In the genomic region with DNA sequence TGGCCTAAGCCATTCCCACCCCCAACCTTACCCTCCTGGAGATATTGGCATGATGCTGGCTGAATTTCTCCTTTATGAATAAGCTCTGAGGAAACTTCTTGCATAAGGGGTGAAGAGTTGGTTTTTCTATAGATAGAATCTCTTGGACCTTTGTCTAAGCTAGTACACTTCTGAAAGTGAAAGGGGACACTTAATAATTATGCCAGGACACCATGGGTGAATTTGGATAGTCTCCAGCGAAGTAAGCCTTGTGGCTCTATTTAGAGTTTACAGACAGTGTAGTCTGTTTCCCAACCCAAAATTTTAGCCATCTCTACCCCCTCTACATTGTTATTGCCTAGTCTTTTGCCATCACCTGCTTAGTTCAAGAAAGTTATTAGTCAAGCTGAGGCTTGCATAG, we compare ENCODE assay signal across 22 cellular contexts. TPM values are rescaled to one million over a fixed set of nuclear protein-coding genes. Genes with fewer than 3 reads are reported as not detected.
A peak's percentile ranks its signal among the peaks of the same experiment; 100 is the strongest.
DNase-seq lines count a peak whose midpoint lies in the region; ATAC-seq, FAIRE-seq and TF ChIP-seq lines count a peak whose summit lies in the region.
"Had no signal": no experiment of that assay in that cellular context is flagged by ENCODE, and none has a peak within 500 bp of the region (broad histone marks: within the 10 kb centered on the region; RNA-seq: fewer than 3 reads in every experiment).

No MANE protein-coding gene starts in this region.

- no peak for FAIRE-seq in HepG2 (lab: Jason Lieb, UNC)
- FAIRE-seq: A549 had no signal

- H3K27ac ChIP-seq in liver (ENCODE audit: low read depth in 1 of 2, low read length in 2 of 2) (peak overlapping the region; percentile 64 to 72), HepG2 (ENCODE audit: extremely low read length, insufficient read depth, low read length) (no peak overlapping the region), uterus (peak overlapping the region; percentile 40)
- H3K27ac ChIP-seq: A549, brain microvascular endothelial cell had no signal

- no peaks in the 10 kb centered on the region for H4K20me1 ChIP-seq in HepG2 (ENCODE audit: insufficient read depth, low read length)

- WGBS in liver: 32% methylated on average over 1 of the region's 1 CpG
- 0% methylated on average over 1 of the region's 1 CpG for WGBS in HepG2 (ENCODE audit: low lambda C conversion rate)

- in situ Hi-C loops in HepG2 (cut with HindIII; ENCODE audit: extremely low pct_ligation_motif_present, low pct_unique_long_range_greater_than_20kb): no loop called here

- TF ChIP-seq RAD21 in liver (IDR thresholded peaks at IDR 0.05) (no peak), HepG2 (CRISPR knock-in tag; IDR thresholded peaks at IDR 0.05) (no peak)

- no peaks in the 10 kb centered on the region for H3K36me3 ChIP-seq in liver (ENCODE audit: control insufficient read depth in 4 of 4, insufficient read depth in 3 of 4, low read depth in 1 of 4, low read length in 3 of 4)
- H3K36me3 ChIP-seq in HepG2 (replicated peaks in 1 of 2; ENCODE audit: control insufficient read depth in 1 of 2, insufficient read depth in 2 of 2, low read length in 2 of 2): no peaks in the 10 kb centered on the region
- H3K36me3 ChIP-seq in uterus: no peaks in the 10 kb centered on the region
- H3K36me3 ChIP-seq: brain microvascular endothelial cell, lower lobe of right lung, Peyer's patch had no signal

- H3K4me2 ChIP-seq in HepG2 (ENCODE audit: low read depth, low read length): no peak overlapping the region
- H3K4me2 ChIP-seq: A549 had no signal

- no peaks in the 10 kb centered on the region for H3K27me3 ChIP-seq in liver (ENCODE audit: control insufficient read depth in 4 of 4, insufficient read depth in 4 of 4, low read length in 3 of 4)
- no peaks in the 10 kb centered on the region for H3K27me3 ChIP-seq in HepG2 (ENCODE audit: control insufficient read depth in 1 of 2, insufficient read depth in 2 of 2, low read length in 2 of 2)
- H3K27me3 ChIP-seq in uterus: no peaks in the 10 kb centered on the region
- H3K27me3 ChIP-seq: brain microvascular endothelial cell, dorsolateral prefrontal cortex, Peyer's patch had no signal

- TF ChIP-seq CTCF in liver (IDR thresholded peaks at IDR 0.05; ENCODE audit: low read depth, low read length, missing input control): no peak
- TF ChIP-seq CTCF in HepG2 (CRISPR knock-in tag; IDR thresholded peaks at IDR 0.05): no peak
- TF ChIP-seq CTCF in uterus (IDR thresholded peaks at IDR 0.05): no peak
- no peak for TF ChIP-seq CTCF in progenitor cell of endocrine pancreas (IDR thresholded peaks at IDR 0.05; ENCODE audit: unreplicated experiment)

- H3K4me3 ChIP-seq in liver (ENCODE audit: low read depth in 1 of 3, low read length in 3 of 3) (no peak overlapping the region), HepG2 (replicated peaks in 1 of 3; ENCODE audit: insufficient read depth in 1 of 3, low read depth in 2 of 3, low read length in 3 of 3) (no peak overlapping the region), uterus (no peak overlapping the region)
- H3K4me3 ChIP-seq: A549 had no signal

- BruUV-seq in HepG2 (replicated peaks; lab: Mats Ljungman, UMichigan): no TSS peak

- peaks cover 33% of the 10 kb centered on the region for H3K9me3 Mint-ChIP-seq in progenitor cell of endocrine pancreas (ENCODE audit: low read depth)
- H3K9me3 Mint-ChIP-seq: CD4-positive, alpha-beta T cell had no signal

- peaks cover 2% of the 10 kb centered on the region for H3K4me1 Mint-ChIP-seq in progenitor cell of endocrine pancreas (ENCODE audit: low read depth)

- ATAC-seq in HepG2 (no peak), HG03442 (IDR thresholded peaks at IDR 0.05; ENCODE audit: unreplicated experiment) (peak; percentile 32), GM21381 (IDR thresholded peaks at IDR 0.05; ENCODE audit: unreplicated experiment) (no peak), left colon (no peak)
- ATAC-seq: A549 had no signal

- H3K4me3 Mint-ChIP-seq in progenitor cell of endocrine pancreas (ENCODE audit: low read depth): no peak overlapping the region
- H3K4me3 Mint-ChIP-seq: activated CD4-positive, alpha-beta T cell treated with anti-CD3 and anti-CD28 coated beads, Interleukin-2, amount 10 ng/mL, durations not matched to agents 7 days and 5 days; CD4-positive, alpha-beta T cell; type B pancreatic cell had no signal

- H3K9me3 ChIP-seq in liver (ENCODE audit: control insufficient read depth in 4 of 4, low read length in 3 of 4) (no peaks in the 10 kb centered on the region), HepG2 (ENCODE audit: low read length) (no peaks in the 10 kb centered on the region), uterus (no peaks in the 10 kb centered on the region)
- H3K9me3 ChIP-seq: A549, lower lobe of right lung, Peyer's patch had no signal

- intact Hi-C loops in HepG2 (cut with micrococcal nuclease; ENCODE audit: unreplicated experiment) (no loop called here), uterus (cut with DNase I; ENCODE audit: low total_unique reads) (no loop called here), left colon (cut with DNase I, micrococcal nuclease) (no loop called here)

- TF ChIP-seq EP300 in HepG2 (IDR thresholded peaks at IDR 0.05; ENCODE audit: low read depth in 2 of 2, low read length in 2 of 2): no peak
- TF ChIP-seq EP300 in HepG2 (CRISPR knock-in tag; IDR thresholded peaks at IDR 0.05; ENCODE audit: borderline replicate concordance): no peak

- no peak for DNase-seq in HepG2 (ENCODE audit: low spot score)
- peak; percentile 25 for DNase-seq in OCI-M1 (lab: John Stamatoyannopoulos, UW)
- DNase-seq in uterus: no peak
- DNase-seq in left colon: no peak
- no peak for DNase-seq in progenitor cell of endocrine pancreas (ENCODE audit: low spot score, unreplicated experiment)
- DNase-seq: activated CD4-positive, alpha-beta T cell treated with anti-CD3 and anti-CD28 coated beads, Interleukin-2, amount 10 ng/mL, durations not matched to agents 7 days and 5 days; activated naive CD4-positive, alpha-beta T cell treated with anti-CD3 and anti-CD28 coated beads, Interleukin-2, amount 50 U/mL, for 16 hours; activated T-cell treated with anti-CD3 and anti-CD28 coated beads for 4 hours; brain microvascular endothelial cell; CD4-positive, alpha-beta T cell; dorsolateral prefrontal cortex; lower lobe of right lung; Peyer's patch; stimulated activated naive CD4-positive, alpha-beta T cell had no signal

- POLR2A ChIA-PET in HepG2 (lab: Yijun Ruan, JAX): no interaction called here

- H3K9ac ChIP-seq in liver (ENCODE audit: low read depth in 1 of 2, low read length in 2 of 2) (no peak overlapping the region), HepG2 (ENCODE audit: insufficient read depth, low read depth, low read length) (no peak overlapping the region)

- H3K4me1 ChIP-seq in liver (ENCODE audit: control insufficient read depth in 4 of 4, insufficient read depth in 4 of 4, low read length in 3 of 4) (peaks cover 0 to 15% (median 3%) of the 10 kb centered on the region in 4 donors), HepG2 (ENCODE audit: insufficient read depth, low read length) (no peaks in the 10 kb centered on the region), uterus (no peaks in the 10 kb centered on the region)
- H3K4me1 ChIP-seq: A549 had no signal

- CTCF ChIA-PET in HepG2 (lab: Yijun Ruan, JAX; ENCODE audit: low intra/inter-chr PET ratio, low total read pairs): no interaction called here

- TF ChIP-seq POLR2A in HepG2 (IDR thresholded peaks at IDR 0.05; ENCODE audit: insufficient read depth in 1 of 2, low read depth in 2 of 2, low read length in 2 of 2) (no peak), uterus (IDR thresholded peaks at IDR 0.05) (no peak)

- no peaks in the 10 kb centered on the region for H3K79me2 ChIP-seq in HepG2 (ENCODE audit: insufficient read depth, low read length)

- H3K27me3 Mint-ChIP-seq in progenitor cell of endocrine pancreas: no peaks in the 10 kb centered on the region
- H3K27me3 Mint-ChIP-seq: activated CD4-positive, alpha-beta T cell treated with anti-CD3 and anti-CD28 coated beads, Interleukin-2, amount 10 ng/mL, durations not matched to agents 7 days and 5 days; CD4-positive, alpha-beta T cell; type B pancreatic cell had no signal

- H2AFZ ChIP-seq in HepG2 (ENCODE audit: low read length): no peak overlapping the region

- H3K27ac Mint-ChIP-seq in progenitor cell of endocrine pancreas: no peak overlapping the region
- H3K27ac Mint-ChIP-seq: activated CD4-positive, alpha-beta T cell treated with anti-CD3 and anti-CD28 coated beads, Interleukin-2, amount 10 ng/mL, durations not matched to agents 7 days and 5 days; CD4-positive, alpha-beta T cell; type B pancreatic cell had no signal

- H3K36me3 Mint-ChIP-seq in progenitor cell of endocrine pancreas (ENCODE audit: insufficient read depth): peaks cover 3% of the 10 kb centered on the region

RNA-seq across cellular contexts. Expression of gene FABP7, which starts 27.0 kb away (rescaled TPM):
- not detected for total RNA-seq in liver
- not detected for polyA plus RNA-seq in liver
- total RNA-seq in HepG2 (2016; rRNA removed; fragmentation: Illumina TruSeq; extraction: Trizol): not detected in 2 replicates
- total RNA-seq in HepG2 (2016; cell fraction: cytosol; rRNA removed; fragmentation: Illumina TruSeq; extraction: Trizol; ENCODE audit: low read depth): not detected in 2 replicates
- not detected in 2 replicates for total RNA-seq in HepG2 (2016; cell fraction: insoluble cytoplasmic fraction; rRNA removed; fragmentation: Illumina TruSeq; extraction: Trizol)
- total RNA-seq in HepG2 (2016; cell fraction: membrane; rRNA removed; fragmentation: Illumina TruSeq; extraction: Trizol): not detected in 2 replicates
- not detected in 2 replicates for total RNA-seq in HepG2 (2016; cell fraction: nucleus; rRNA removed; fragmentation: Illumina TruSeq; extraction: Trizol)
- not detected in 2 replicates for polyA plus RNA-seq in HepG2 (2011; rRNA removed)
- polyA plus RNA-seq in HepG2 (2011; cell fraction: cytosol; rRNA removed): not detected in 2 replicates
- not detected in 2 replicates for polyA plus RNA-seq in HepG2 (2011; cell fraction: nucleus; rRNA removed)
- not detected in 2 replicates for polyA plus RNA-seq in HepG2 (2012)
- not detected in 2 replicates for polyA plus RNA-seq in HepG2 (2016; cell fraction: cytosol; fragmentation: Illumina TruSeq; extraction: Trizol; ENCODE audit: low read depth)
- not detected in 2 replicates for polyA plus RNA-seq in HepG2 (2016; cell fraction: insoluble cytoplasmic fraction; fragmentation: Illumina TruSeq; extraction: Trizol; ENCODE audit: low read depth)
- polyA plus RNA-seq in HepG2 (2016; cell fraction: membrane; fragmentation: Illumina TruSeq; extraction: Trizol; ENCODE audit: low read depth): not detected in 2 replicates
- not detected in 2 replicates for polyA plus RNA-seq in HepG2 (2016; cell fraction: nucleus; fragmentation: Illumina TruSeq; extraction: Trizol; ENCODE audit: insufficient read depth, low read depth)
- polyA minus RNA-seq in HepG2 (2011; rRNA and poly(A)+ RNA removed; ENCODE audit: low replicate concordance): not detected in 2 replicates
- not detected in 2 replicates for polyA minus RNA-seq in HepG2 (2011; cell fraction: cytosol; rRNA and poly(A)+ RNA removed)
- polyA minus RNA-seq in HepG2 (2011; cell fraction: nucleus; rRNA and poly(A)+ RNA removed): not detected in 2 replicates
- under 1 TPM in 1 of 4 donors, not detected in 3; 0.76 TPM for total RNA-seq in uterus
- not detected for total RNA-seq in left colon
- 6.8 and 7.2 TPM in 2 replicates for total RNA-seq in progenitor cell of endocrine pancreas
- total RNA-seq: activated CD4-positive, alpha-beta T cell treated with anti-CD3 and anti-CD28 coated beads, Interleukin-2, amount 10 ng/mL, durations not matched to agents 7 days and 5 days; CD4-positive, alpha-beta T cell; HT1080; lower lobe of right lung; myocyte; Peyer's patch; pulmonary artery endothelial cell had no signal
- polyA plus RNA-seq: A549 had no signal

RNA-seq across cellular contexts. Expression of gene SMPDL3A, which starts 36.6 kb away (rescaled TPM):
- total RNA-seq in liver (10 to 100 TPM; 17.3 to 27.4 TPM), HepG2 (2016; rRNA removed; fragmentation: Illumina TruSeq; extraction: Trizol) (6.4 and 7.8 TPM in 2 replicates), uterus (10 to 100 TPM in 2 of 4 donors, 1 to 10 TPM in 2; 4.1 to 18.7 (median 13.3) TPM), left colon (100 to 1,000 TPM; 129 to 186 TPM), progenitor cell of endocrine pancreas (8.6 and 11.0 TPM in 2 replicates)
- polyA plus RNA-seq in liver (10 to 100 TPM; 37.3 to 61.4 TPM), HepG2 (2011; rRNA removed) (17.3 and 21.0 TPM in 2 replicates)
- total RNA-seq in HepG2 (2016; cell fraction: cytosol; rRNA removed; fragmentation: Illumina TruSeq; extraction: Trizol; ENCODE audit: low read depth): 1.1 and 2.5 TPM in 2 replicates
- total RNA-seq in HepG2 (2016; cell fraction: insoluble cytoplasmic fraction; rRNA removed; fragmentation: Illumina TruSeq; extraction: Trizol): 5.6 and 7.8 TPM in 2 replicates
- 3.7 and 4.1 TPM in 2 replicates for total RNA-seq in HepG2 (2016; cell fraction: membrane; rRNA removed; fragmentation: Illumina TruSeq; extraction: Trizol)
- total RNA-seq in HepG2 (2016; cell fraction: nucleus; rRNA removed; fragmentation: Illumina TruSeq; extraction: Trizol): 8.1 and 10.3 TPM in 2 replicates
- 15.9 and 18.0 TPM in 2 replicates for polyA plus RNA-seq in HepG2 (2011; cell fraction: cytosol; rRNA removed)
- polyA plus RNA-seq in HepG2 (2011; cell fraction: nucleus; rRNA removed): 9.0 and 11.3 TPM in 2 replicates
- 25.6 and 33.6 TPM in 2 replicates for polyA plus RNA-seq in HepG2 (2012)
- 1.3 and 1.7 TPM in 2 replicates for polyA plus RNA-seq in HepG2 (2016; cell fraction: cytosol; fragmentation: Illumina TruSeq; extraction: Trizol; ENCODE audit: low read depth)
- polyA plus RNA-seq in HepG2 (2016; cell fraction: insoluble cytoplasmic fraction; fragmentation: Illumina TruSeq; extraction: Trizol; ENCODE audit: low read depth): 6.4 and 9.0 TPM in 2 replicates
- 3.1 and 4.1 TPM in 2 replicates for polyA plus RNA-seq in HepG2 (2016; cell fraction: membrane; fragmentation: Illumina TruSeq; extraction: Trizol; ENCODE audit: low read depth)
- polyA plus RNA-seq in HepG2 (2016; cell fraction: nucleus; fragmentation: Illumina TruSeq; extraction: Trizol; ENCODE audit: insufficient read depth, low read depth): 12.8 and 14.7 TPM in 2 replicates
- polyA minus RNA-seq in HepG2 (2011; rRNA and poly(A)+ RNA removed; ENCODE audit: low replicate concordance): 4.9 and 10.4 TPM in 2 replicates
- 10.6 and 11.1 TPM in 2 replicates for polyA minus RNA-seq in HepG2 (2011; cell fraction: cytosol; rRNA and poly(A)+ RNA removed)
- 9.9 and 15.7 TPM in 2 replicates for polyA minus RNA-seq in HepG2 (2011; cell fraction: nucleus; rRNA and poly(A)+ RNA removed)

Comparison
In these comparisons a context has a peak if more than half of its experiments do, and no peak if none do; other contexts are left out.
1. RNA of gene SMPDL3A, which starts 36.6 kb away (total RNA-seq): 129 to 186 TPM in left colon; 17.3 to 27.4 TPM in liver, 4.1 to 18.7 TPM in uterus, 8.6 to 11.0 TPM in progenitor cell of endocrine pancreas and 1.1 to 10.3 TPM in HepG2; every median in the first group is over 4 times any median in the second.